11 cellular contexts compared by ENCODE assay signal in genomic region chr19:12943437-12944044, GRCh38. TPM values are rescaled to one million over a fixed set of nuclear protein-coding genes. Genes with fewer than 3 reads are reported as not detected.
DNase-seq lines count a peak whose midpoint lies in the region; ATAC-seq and TF ChIP-seq lines count a peak whose summit lies in the region.
"Had no signal": no experiment of that assay in that cellular context is flagged by ENCODE, and none has a peak within 500 bp of the region (broad histone marks: within the 10 kb centered on the region; RNA-seq: fewer than 3 reads in every experiment).

No MANE protein-coding gene starts in this region.

- CTCF ChIA-PET in activated CD4-positive, alpha-beta T cell treated with anti-CD3 and anti-CD28 coated beads for 36 hours (lab: Charles Lee), result no interaction called here

- intact Hi-C loops in activated CD4-positive, alpha-beta T cell treated with anti-CD3 and anti-CD28 coated beads for 36 hours (cut with DNase I, micrococcal nuclease), result loop anchor here in 1 of 2 experiments (2.0 to 10.0 kb wide), 2 partner anchors 153 to 1571 kb away; partner anchors contain the start of genes DNAJB1 and JUNB

- TF ChIP-seq CTCF in NB4 (IDR thresholded peaks at IDR 0.05; ENCODE audit: low read depth, low read length) (no peak), osteocyte (IDR thresholded peaks at IDR 0.05) (no peak)

- H3K27ac Mint-ChIP-seq in activated CD4-positive, alpha-beta T cell treated with anti-CD3 and anti-CD28 coated beads for 36 hours, result peak overlapping the region; percentile 67
- H3K27ac Mint-ChIP-seq in osteocyte (ENCODE audit: unreplicated experiment), result peak overlapping the region; percentile 52

- peak overlapping the region; percentile 100 for H3K4me3 ChIP-seq in NB4 (ENCODE audit: low read depth, low read length)

- no peak for DNase-seq in activated CD4-positive, alpha-beta T cell treated with anti-CD3 and anti-CD28 coated beads for 36 hours
- no peak for DNase-seq in activated CD4-positive, alpha-beta T cell treated with anti-CD3 and anti-CD28 coated beads, Interleukin-2, amount 50 U/mL, for 1 hour
- DNase-seq in NB4 (ENCODE audit: low read depth) (peak; percentile 52), cerebellar cortex (ENCODE audit: low spot score) (peak; percentile 24), osteocyte (ENCODE audit: extremely low spot score, unreplicated experiment) (no peak), NCI-H1930 (lab: John Stamatoyannopoulos, UW) (no peak)
- no peak for DNase-seq in stimulated activated CD8-positive, alpha-beta memory T cell treated with anti-CD3 and anti-CD28 coated beads, Interleukin-4, amount 100 ng/mL, for 48 hours
- DNase-seq: kidney, NCI-H446 treated with DMSO at 0.1 percent for 48 hours had no signal

- no peaks in the 10 kb centered on the region for H3K9me3 Mint-ChIP-seq in activated CD4-positive, alpha-beta T cell treated with anti-CD3 and anti-CD28 coated beads for 36 hours (ENCODE audit: low read depth)
- H3K9me3 Mint-ChIP-seq in osteocyte (ENCODE audit: unreplicated experiment), result no peaks in the 10 kb centered on the region

- TF ChIP-seq POLR2A in NB4 (IDR thresholded peaks at IDR 0.05; ENCODE audit: extremely low read depth, insufficient read length), result peak; percentile 20

- H3K4me1 Mint-ChIP-seq in activated CD4-positive, alpha-beta T cell treated with anti-CD3 and anti-CD28 coated beads for 36 hours, result peaks cover 69% of the 10 kb centered on the region
- peaks cover 44% of the 10 kb centered on the region for H3K4me1 Mint-ChIP-seq in osteocyte (ENCODE audit: unreplicated experiment)

- no peaks in the 10 kb centered on the region for H3K27me3 Mint-ChIP-seq in activated CD4-positive, alpha-beta T cell treated with anti-CD3 and anti-CD28 coated beads for 36 hours
- H3K27me3 Mint-ChIP-seq in osteocyte (ENCODE audit: unreplicated experiment), result no peaks in the 10 kb centered on the region

- POLR2A ChIA-PET in activated CD4-positive, alpha-beta T cell treated with anti-CD3 and anti-CD28 coated beads for 36 hours (lab: Charles Lee), result no interaction called here

- peak overlapping the region; percentile 10 for H3K4me3 Mint-ChIP-seq in activated CD4-positive, alpha-beta T cell treated with anti-CD3 and anti-CD28 coated beads for 36 hours
- H3K4me3 Mint-ChIP-seq in osteocyte (ENCODE audit: unreplicated experiment), result no peak overlapping the region

- no peak for ATAC-seq in activated CD4-positive, alpha-beta T cell treated with anti-CD3 and anti-CD28 coated beads for 36 hours
- ATAC-seq in GM19455 (IDR thresholded peaks at IDR 0.05; ENCODE audit: unreplicated experiment), result no peak
- ATAC-seq: sciatic nerve had no signal

- H3K36me3 Mint-ChIP-seq in activated CD4-positive, alpha-beta T cell treated with anti-CD3 and anti-CD28 coated beads for 36 hours (ENCODE audit: low read depth), result peaks cover 88% of the 10 kb centered on the region
- peaks cover 44% of the 10 kb centered on the region for H3K36me3 Mint-ChIP-seq in osteocyte (ENCODE audit: unreplicated experiment)

RNA-seq across cellular contexts. Expression of gene RAD23A, which starts 2.1 kb away (rescaled TPM):
- total RNA-seq in activated CD4-positive, alpha-beta T cell treated with anti-CD3 and anti-CD28 coated beads for 36 hours, result 100 to 1,000 TPM; 189 to 265 TPM
- 81.4 and 83.1 TPM in 2 replicates for total RNA-seq in osteocyte

RNA-seq across cellular contexts. Expression of gene CALR, which starts 5.1 kb away (rescaled TPM):
- total RNA-seq in activated CD4-positive, alpha-beta T cell treated with anti-CD3 and anti-CD28 coated beads for 36 hours, result 100 to 1,000 TPM; 557 to 569 TPM
- 1,241 and 1,304 TPM in 2 replicates for total RNA-seq in osteocyte

RNA-seq across cellular contexts. Expression of gene FARSA, which starts 10.0 kb away (rescaled TPM):
- total RNA-seq in activated CD4-positive, alpha-beta T cell treated with anti-CD3 and anti-CD28 coated beads for 36 hours, result 100 to 1,000 TPM; 120 to 142 TPM
- total RNA-seq in osteocyte, result 55.6 and 60.3 TPM in 2 replicates

RNA-seq across cellular contexts. Expression of gene GADD45GIP1, which starts 13.5 kb away (rescaled TPM):
- total RNA-seq in activated CD4-positive, alpha-beta T cell treated with anti-CD3 and anti-CD28 coated beads for 36 hours, result 10 to 100 TPM; 31.1 to 36.3 TPM
- 24.0 and 24.6 TPM in 2 replicates for total RNA-seq in osteocyte

RNA-seq across cellular contexts. Expression of gene SYCE2, which starts 24.4 kb away (rescaled TPM):
- 1 to 10 TPM; 2.7 to 3.5 TPM for total RNA-seq in activated CD4-positive, alpha-beta T cell treated with anti-CD3 and anti-CD28 coated beads for 36 hours
- total RNA-seq in osteocyte, result not detected in 2 replicates
- total RNA-seq: kidney, sciatic nerve had no signal

Comparison
In these comparisons a context has a peak if more than half of its experiments do, and no peak if none do; other contexts are left out.
1. DNase-seq: peak in NB4 (single experiment) and cerebellar cortex (single experiment); none in activated CD4-positive, alpha-beta T cell treated with anti-CD3 and anti-CD28 coated beads for 36 hours (single experiment), activated CD4-positive, alpha-beta T cell treated with anti-CD3 and anti-CD28 coated beads, Interleukin-2, amount 50 U/mL, for 1 hour (single experiment), osteocyte (single experiment), NCI-H1930 (0 of 2) and stimulated activated CD8-positive, alpha-beta memory T cell treated with anti-CD3 and anti-CD28 coated beads, Interleukin-4, amount 100 ng/mL, for 48 hours (single experiment).